17 cellular contexts compared by ENCODE assay signal in genomic region chr7:116948934-116949333, GRCh38. TPM values are rescaled to one million over a fixed set of nuclear protein-coding genes. Genes with fewer than 3 reads are reported as not detected.
DNase-seq lines count a peak whose midpoint lies in the region; ATAC-seq and TF ChIP-seq lines count a peak whose summit lies in the region.
"Had no signal": no experiment of that assay in that cellular context is flagged by ENCODE, and none has a peak within 500 bp of the region (broad histone marks: within the 10 kb centered on the region; RNA-seq: fewer than 3 reads in every experiment).

No MANE protein-coding gene starts in this region.

- peaks cover 10% of the 10 kb centered on the region for H3F3A ChIP-seq in smooth muscle cell (ENCODE audit: low read depth)

- DNase-seq in NCI-H1092 treated with DMSO at 0.1 percent for 48 hours (lab: John Stamatoyannopoulos, UW) = peak; percentile 61
- DNase-seq in NCI-H2196 (lab: John Stamatoyannopoulos, UW; ENCODE audit: unreplicated experiment) = peak; percentile 55
- peak; percentile 57 for DNase-seq in Right ventricle myocardium superior
- DNase-seq in smooth muscle cell (lab: John Stamatoyannopoulos, UW; ENCODE audit: unreplicated experiment) = no peak
- no peak for DNase-seq in anterior cingulate cortex (lab: John Stamatoyannopoulos, UW)
- DNase-seq: activated B cell treated with CpG ODN at 0.5 μM for 24 hours; activated CD8-positive, alpha-beta T cell treated with anti-CD3 and anti-CD28 coated beads for 36 hours; activated T-cell treated with anti-CD3 and anti-CD28 coated beads, Interleukin-2, amount 50 U/mL, for 48 hours; dorsolateral prefrontal cortex; KBM-7; MV-4-11; NCI-H524; stimulated activated CD4-positive, alpha-beta T cell treated with anti-CD3 and anti-CD28 coated beads, Interleukin-2, amount 100 ng/mL, for 24 hours; uterus had no signal

- peak overlapping the region; percentile 37 for H2AFZ ChIP-seq in smooth muscle cell (ENCODE audit: low read depth)

- no peak overlapping the region for H3K4me2 ChIP-seq in smooth muscle cell

- H3K27me3 ChIP-seq in smooth muscle cell (ENCODE audit: low read depth) = no peaks in the 10 kb centered on the region
- H3K27me3 ChIP-seq: breast epithelium, dorsolateral prefrontal cortex, uterus had no signal

- no peak overlapping the region for H3K27ac ChIP-seq in smooth muscle cell (ENCODE audit: low read depth)
- H3K27ac ChIP-seq: breast epithelium, dorsolateral prefrontal cortex, uterus had no signal

- no peak overlapping the region for H3K9ac ChIP-seq in smooth muscle cell (ENCODE audit: low read depth)

- H3K9me3 ChIP-seq in smooth muscle cell (replicated peaks; ENCODE audit: low read depth) = no peaks in the 10 kb centered on the region
- H3K9me3 ChIP-seq: breast epithelium, uterus had no signal

- no peaks in the 10 kb centered on the region for H3K36me3 ChIP-seq in smooth muscle cell (ENCODE audit: low read depth)
- H3K36me3 ChIP-seq: breast epithelium, uterus had no signal

- no peak overlapping the region for H3K4me3 ChIP-seq in smooth muscle cell
- H3K4me3 ChIP-seq: breast epithelium, dorsolateral prefrontal cortex, uterus had no signal

- WGBS in smooth muscle cell (ENCODE audit: low lambda C conversion rate) = 61% methylated on average over 3 of the region's 3 CpGs

- peak; percentile 86 for ATAC-seq in Right ventricle myocardium superior (ENCODE audit: poor library complexity)
- no peak for ATAC-seq in GM18858 (IDR thresholded peaks at IDR 0.05; ENCODE audit: unreplicated experiment)
- ATAC-seq in GM19397 (IDR thresholded peaks at IDR 0.05; ENCODE audit: unreplicated experiment) = no peak
- ATAC-seq: activated CD8-positive, alpha-beta T cell treated with anti-CD3 and anti-CD28 coated beads for 36 hours had no signal

- H4K20me1 ChIP-seq in smooth muscle cell (ENCODE audit: low read depth) = no peaks in the 10 kb centered on the region

- no peak for TF ChIP-seq CTCF in smooth muscle cell (IDR thresholded peaks at IDR 0.05; ENCODE audit: borderline replicate concordance, insufficient read depth, poor library complexity, severe bottlenecking)

- H3K79me2 ChIP-seq in smooth muscle cell (ENCODE audit: low read depth) = no peaks in the 10 kb centered on the region

- H3K4me1 ChIP-seq in smooth muscle cell (ENCODE audit: low read depth) = peaks cover 4% of the 10 kb centered on the region
- H3K4me1 ChIP-seq: breast epithelium, uterus had no signal

- intact Hi-C loops in Right ventricle myocardium superior (cut with DNase I) = no loop called here

RNA-seq across cellular contexts. Expression of gene ST7, which starts 4.4 kb away (rescaled TPM):
- total RNA-seq in Right ventricle myocardium superior = 29.7 TPM
- 23.2 and 35.5 TPM in 2 replicates for total RNA-seq in smooth muscle cell
- polyA plus RNA-seq in smooth muscle cell = 25.1 and 26.1 TPM in 2 replicates

Comparison
In these comparisons a context has a peak if more than half of its experiments do, and no peak if none do; other contexts are left out.
1. DNase-seq: peak in NCI-H1092 treated with DMSO at 0.1 percent for 48 hours (single experiment), NCI-H2196 (single experiment) and Right ventricle myocardium superior (single experiment); none in smooth muscle cell (single experiment) and anterior cingulate cortex (0 of 58).